Comparison of ENCODE assay signal across 27 cellular contexts in genomic region chr7:23076774-23077173, GRCh38. TPM values are rescaled to one million over a fixed set of nuclear protein-coding genes. Genes with fewer than 3 reads are reported as not detected.
DNase-seq lines count a peak whose midpoint lies in the region; ATAC-seq, FAIRE-seq and TF ChIP-seq lines count a peak whose summit lies in the region.
"Had no signal": no experiment of that assay in that cellular context is flagged by ENCODE, and none has a peak within 500 bp of the region (broad histone marks: within the 10 kb centered on the region; RNA-seq: fewer than 3 reads in every experiment).

No MANE protein-coding gene starts in this region.

- H3K4me3 ChIP-seq in endodermal cell (ENCODE audit: low read length), result no peak overlapping the region
- H3K4me3 ChIP-seq: hepatocyte, smooth muscle cell, suprapubic skin, uterus had no signal

- peaks cover 31% of the 10 kb centered on the region for H3K4me1 Mint-ChIP-seq in endodermal cell
- H3K4me1 Mint-ChIP-seq: activated CD4-positive, alpha-beta T cell treated with anti-CD3 and anti-CD28 coated beads, Interleukin-2, amount 10 ng/mL, durations not matched to agents 7 days and 5 days; activated naive CD4-positive, alpha-beta T cell treated with anti-CD3 and anti-CD28 coated beads, Interleukin-2, amount 50 U/mL, for 24 hours; B cell had no signal

- peaks cover 62% of the 10 kb centered on the region for H3K27me3 Mint-ChIP-seq in endodermal cell (ENCODE audit: insufficient read depth)

- H3K27ac ChIP-seq in C4-2B (peak overlapping the region; percentile 70; the same call in 1 of the 2 replicates), endodermal cell (ENCODE audit: low read depth, low read length) (no peak overlapping the region)
- H3K27ac ChIP-seq: hepatocyte, HL-60, suprapubic skin, uterus, WERI-Rb-1 had no signal

- no peaks in the 10 kb centered on the region for H3K36me3 ChIP-seq in endodermal cell (ENCODE audit: control insufficient read depth, insufficient read depth, low read length)
- H3K36me3 ChIP-seq: suprapubic skin, uterus, WERI-Rb-1 had no signal

- H3K4me1 ChIP-seq in endodermal cell (ENCODE audit: control insufficient read depth, insufficient read depth, low read length), result peaks cover 5% of the 10 kb centered on the region
- H3K4me1 ChIP-seq: suprapubic skin, uterus had no signal

- no peaks in the 10 kb centered on the region for H3K36me3 Mint-ChIP-seq in endodermal cell (ENCODE audit: low read depth)
- H3K36me3 Mint-ChIP-seq: activated naive CD4-positive, alpha-beta T cell treated with anti-CD3 and anti-CD28 coated beads, Interleukin-2, amount 50 U/mL, for 24 hours had no signal

- H3K9me3 Mint-ChIP-seq in endodermal cell, result no peaks in the 10 kb centered on the region
- H3K9me3 Mint-ChIP-seq: activated CD4-positive, alpha-beta T cell treated with anti-CD3 and anti-CD28 coated beads, Interleukin-2, amount 10 ng/mL, durations not matched to agents 7 days and 5 days; activated naive CD4-positive, alpha-beta T cell treated with anti-CD3 and anti-CD28 coated beads, Interleukin-2, amount 50 U/mL, for 24 hours had no signal

- no peak overlapping the region for H3K9ac ChIP-seq in endodermal cell (ENCODE audit: extremely low read depth, low read length, poor library complexity, severe bottlenecking)

- ATAC-seq in HG03378 (IDR thresholded peaks at IDR 0.05; ENCODE audit: unreplicated experiment), result no peak
- ATAC-seq: HCT116, SK-N-SH treated with all-trans-retinoic acid at 6 μM for 48 hours had no signal

- peak overlapping the region; percentile 22 for H3K27ac Mint-ChIP-seq in endodermal cell
- H3K27ac Mint-ChIP-seq: activated CD4-positive, alpha-beta T cell treated with anti-CD3 and anti-CD28 coated beads, Interleukin-2, amount 10 ng/mL, durations not matched to agents 7 days and 5 days; activated naive CD4-positive, alpha-beta T cell treated with anti-CD3 and anti-CD28 coated beads, Interleukin-2, amount 50 U/mL, for 24 hours; B cell had no signal

- DNase-seq in M059J (ENCODE audit: low read depth) (peak; percentile 40), endodermal cell (no peak), left kidney (ENCODE audit: low read depth, low spot score) (peak; percentile 29), GM19239 (ENCODE audit: insufficient read length, low spot score) (no peak), HPDE6-E6E7 (ENCODE audit: extremely low spot score) (no peak)
- DNase-seq in stimulated activated CD4-positive, alpha-beta T cell treated with anti-CD3 and anti-CD28 coated beads, Interleukin-2, amount 100 ng/mL, for 48 hours, result no peak
- DNase-seq: activated CD4-positive, alpha-beta T cell treated with anti-CD3 and anti-CD28 coated beads, Interleukin-2, amount 10 ng/mL, durations not matched to agents 7 days and 5 days; anterior cingulate cortex; cerebellar nuclear complex; DMS79 treated with DMSO at 0.1 percent for 48 hours; NCI-H1105; NCI-H2029; NCI-H345; NCI-H774; stimulated activated CD4-positive, alpha-beta T cell treated with anti-CD3 and anti-CD28 coated beads, Interleukin-2, amount 100 ng/mL, for 24 hours; uterus; WERI-Rb-1 had no signal

- 22 to 42% methylated on average over 3 of the region's 3 CpGs for WGBS in endodermal cell (ENCODE audit: insufficient coverage in 1 of 2, insufficient read length in 1 of 2), 2 experiments

- FAIRE-seq in GM19239 (lab: Jason Lieb, UNC), result no peak

- H3K9me3 ChIP-seq in endodermal cell (ENCODE audit: control insufficient read depth, low read length), result no peaks in the 10 kb centered on the region
- H3K9me3 ChIP-seq: suprapubic skin, uterus had no signal

- H3K27me3 ChIP-seq in endodermal cell (ENCODE audit: control insufficient read depth, insufficient read depth, low read length, poor library complexity, severe bottlenecking), result peaks cover 88% of the 10 kb centered on the region
- H3K27me3 ChIP-seq: suprapubic skin, uterus had no signal

- TF ChIP-seq CTCF in C4-2B (conservative IDR thresholded peaks at IDR 0.05) (no peak), endodermal cell (conservative IDR thresholded peaks at IDR 0.05) (no peak)

- H3K4me3 Mint-ChIP-seq in endodermal cell, result no peak overlapping the region
- H3K4me3 Mint-ChIP-seq: activated CD4-positive, alpha-beta T cell treated with anti-CD3 and anti-CD28 coated beads, Interleukin-2, amount 10 ng/mL, durations not matched to agents 7 days and 5 days; activated naive CD4-positive, alpha-beta T cell treated with anti-CD3 and anti-CD28 coated beads, Interleukin-2, amount 50 U/mL, for 24 hours; B cell had no signal

RNA-seq across cellular contexts. Expression of gene KLHL7, which starts 28.8 kb away (rescaled TPM):
- 36.5 and 56.9 TPM in 2 replicates for total RNA-seq in M059J (2014; rRNA removed; shearing (Covaris generic))
- 10 to 100 TPM; 37.5 to 54.6 TPM for total RNA-seq in endodermal cell
- 91.0 TPM for polyA plus RNA-seq in endodermal cell (2013, experiment 1 of 2)
- polyA plus RNA-seq in endodermal cell (2013, experiment 2 of 2), result 87.7 TPM

Comparison
In these comparisons a context has a peak if more than half of its experiments do, and no peak if none do; other contexts are left out.
1. DNase-seq: peak in M059J (single experiment) and left kidney (single experiment); none in endodermal cell (single experiment), GM19239 (single experiment), stimulated activated CD4-positive, alpha-beta T cell treated with anti-CD3 and anti-CD28 coated beads, Interleukin-2, amount 100 ng/mL, for 48 hours (0 of 2) and HPDE6-E6E7 (single experiment).